Comparison of ENCODE assay signal across 33 cellular contexts in the genomic region with DNA sequence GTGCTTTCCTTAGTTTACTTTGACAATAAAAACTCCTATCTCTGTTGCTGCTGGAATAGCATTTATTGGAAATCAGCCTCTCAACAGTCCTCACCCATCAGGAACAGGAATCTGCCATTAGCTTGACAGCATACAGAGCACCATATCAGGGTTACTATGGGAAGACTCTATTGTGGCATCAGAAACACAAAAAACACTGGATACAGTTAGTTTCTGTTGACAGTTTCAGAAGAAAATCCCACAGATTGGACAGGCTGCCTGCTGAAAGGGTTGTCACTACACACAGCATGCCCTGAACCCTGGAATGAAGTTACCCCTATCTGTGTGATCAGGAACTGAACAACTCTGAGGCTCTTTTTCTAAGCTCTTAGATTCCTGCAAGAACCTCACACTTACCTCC.
DNase-seq lines count a peak whose midpoint lies in the region; ATAC-seq and TF ChIP-seq lines count a peak whose summit lies in the region.
"Had no signal": no experiment of that assay in that cellular context is flagged by ENCODE, and none has a peak within 500 bp of the region (broad histone marks: within the 10 kb centered on the region; RNA-seq: fewer than 3 reads in every experiment).

No MANE protein-coding gene starts in this region.

- H3K27me3 Mint-ChIP-seq in neural progenitor cell (ENCODE audit: insufficient read depth, low read depth) = peaks cover 2% of the 10 kb centered on the region
- H3K27me3 Mint-ChIP-seq: B cell; CD4-positive, alpha-beta memory T cell; CD4-positive, alpha-beta T cell; CD4-positive, CD25-positive, alpha-beta regulatory T cell had no signal

- no peak for TF ChIP-seq RAD21 in neural cell (conservative IDR thresholded peaks at IDR 0.05)

- H3K4me1 ChIP-seq in neural progenitor cell = no peaks in the 10 kb centered on the region
- H3K4me1 ChIP-seq: A549; BLaER1; BLaER1 treated with 17β-estradiol and CSF1 and Interleukin-3, amounts not matched to agents 10 nM and 100 nM; Caco-2 had no signal

- H3K4me2 ChIP-seq in neural cell (ENCODE audit: low read length) (no peak overlapping the region), neural progenitor cell (no peak overlapping the region)
- H3K4me2 ChIP-seq: A549; BLaER1; BLaER1 treated with 17β-estradiol and CSF1 and Interleukin-3, amounts not matched to agents 10 nM and 100 nM had no signal

- peak; percentile 1 for DNase-seq in myocyte (ENCODE audit: low read depth)
- DNase-seq in neural progenitor cell (ENCODE audit: low spot score) = no peak
- no peak for DNase-seq in stimulated activated CD4-positive, alpha-beta T cell treated with anti-CD3 and anti-CD28 coated beads, Interleukin-2, amount 100 ng/mL, for 24 hours
- DNase-seq in cerebellum (ENCODE audit: low spot score) = no peak
- DNase-seq: 8988T; ACHN; AML-193; BE2C; C1 segment of cervical spinal cord; Caco-2; Calu3; CD4-positive, alpha-beta memory T cell; CD4-positive, alpha-beta T cell; CD4-positive, CD25-positive, alpha-beta regulatory T cell; CD8-positive, alpha-beta memory T cell; CD8-positive, alpha-beta T cell; COR-L47; DMS 273 treated with DMSO at 0.1 percent for 48 hours; DMS153; DMS53; DMS79; DMS79 treated with DMSO at 0.1 percent for 48 hours; DND-41; EL had no signal

- H3K9me3 Mint-ChIP-seq in neural progenitor cell = no peaks in the 10 kb centered on the region

- H3K27ac ChIP-seq in neural cell (ENCODE audit: low read length) (no peak overlapping the region), neural progenitor cell (no peak overlapping the region)
- H3K27ac ChIP-seq: 22Rv1; A549; BLaER1; BLaER1 treated with 17β-estradiol and CSF1 and Interleukin-3, amounts not matched to agents 10 nM and 100 nM; C4-2B had no signal

- H3K4me3 Mint-ChIP-seq in neural progenitor cell = no peak overlapping the region
- H3K4me3 Mint-ChIP-seq: B cell; CD14-positive monocyte; CD4-positive, alpha-beta memory T cell; CD4-positive, alpha-beta T cell; CD4-positive, CD25-positive, alpha-beta regulatory T cell; CD8-positive, alpha-beta memory T cell; CD8-positive, alpha-beta T cell had no signal

- no peak overlapping the region for H3K27ac Mint-ChIP-seq in neural progenitor cell
- H3K27ac Mint-ChIP-seq: B cell; CD14-positive monocyte; CD4-positive, alpha-beta T cell; CD4-positive, CD25-positive, alpha-beta regulatory T cell; CD8-positive, alpha-beta memory T cell; CD8-positive, alpha-beta T cell had no signal

- H4K20me1 ChIP-seq in neural cell (ENCODE audit: insufficient read depth) (no peaks in the 10 kb centered on the region), neural progenitor cell (ENCODE audit: low read depth) (no peaks in the 10 kb centered on the region)
- H4K20me1 ChIP-seq: BLaER1; BLaER1 treated with 17β-estradiol and CSF1 and Interleukin-3, amounts not matched to agents 10 nM and 100 nM had no signal

- H3K9ac ChIP-seq in neural cell (ENCODE audit: low read length) (no peak overlapping the region), neural progenitor cell (no peak overlapping the region)
- H3K9ac ChIP-seq: BLaER1; BLaER1 treated with 17β-estradiol and CSF1 and Interleukin-3, amounts not matched to agents 10 nM and 100 nM had no signal

- no peaks in the 10 kb centered on the region for H3K9me3 ChIP-seq in neural cell (ENCODE audit: low read length)
- no peaks in the 10 kb centered on the region for H3K9me3 ChIP-seq in neural progenitor cell (ENCODE audit: low read depth)
- H3K9me3 ChIP-seq: A549; BE2C; BLaER1; BLaER1 treated with 17β-estradiol and CSF1 and Interleukin-3, amounts not matched to agents 10 nM and 100 nM; Caco-2 had no signal

- no peaks in the 10 kb centered on the region for H3K4me1 Mint-ChIP-seq in neural progenitor cell
- H3K4me1 Mint-ChIP-seq: B cell; CD14-positive monocyte; CD4-positive, alpha-beta memory T cell; CD4-positive, CD25-positive, alpha-beta regulatory T cell; CD8-positive, alpha-beta memory T cell had no signal

- H3F3A ChIP-seq in neural cell (ENCODE audit: insufficient read depth, low read length, poor library complexity, severe bottlenecking) = no peaks in the 10 kb centered on the region
- H3F3A ChIP-seq in neural progenitor cell (ENCODE audit: low read depth) = no peaks in the 10 kb centered on the region

- H3K4me3 ChIP-seq in neural cell (ENCODE audit: low read length) = no peak overlapping the region
- no peak overlapping the region for H3K4me3 ChIP-seq in neural progenitor cell
- H3K4me3 ChIP-seq: A549; BLaER1; BLaER1 treated with 17β-estradiol and CSF1 and Interleukin-3, amounts not matched to agents 10 nM and 100 nM had no signal

- H3K36me3 Mint-ChIP-seq in neural progenitor cell = no peaks in the 10 kb centered on the region
- H3K36me3 Mint-ChIP-seq: CD14-positive monocyte; CD4-positive, alpha-beta memory T cell; CD4-positive, CD25-positive, alpha-beta regulatory T cell; CD8-positive, alpha-beta T cell had no signal

- H3K36me3 ChIP-seq in neural cell (ENCODE audit: insufficient read depth, low read length) (peaks cover 4% of the 10 kb centered on the region), neural progenitor cell (no peaks in the 10 kb centered on the region)
- H3K36me3 ChIP-seq: BE2C; BLaER1; BLaER1 treated with 17β-estradiol and CSF1 and Interleukin-3, amounts not matched to agents 10 nM and 100 nM had no signal

- H3K27me3 ChIP-seq in neural cell (ENCODE audit: insufficient read depth, low read depth, low read length) (no peaks in the 10 kb centered on the region), neural progenitor cell (no peaks in the 10 kb centered on the region)
- H3K27me3 ChIP-seq: BE2C; BLaER1; BLaER1 treated with 17β-estradiol and CSF1 and Interleukin-3, amounts not matched to agents 10 nM and 100 nM had no signal

- H3K79me2 ChIP-seq in neural cell (replicated peaks; ENCODE audit: insufficient read depth, low read length) (no peaks in the 10 kb centered on the region), neural progenitor cell (ENCODE audit: low read depth) (no peaks in the 10 kb centered on the region)

- H2AFZ ChIP-seq in neural cell (ENCODE audit: low read depth, low read length) = no peak overlapping the region
- H2AFZ ChIP-seq in neural progenitor cell (replicated peaks) = peak overlapping the region; percentile 34

- TF ChIP-seq CTCF in neural cell (IDR thresholded peaks at IDR 0.05; ENCODE audit: poor library complexity, severe bottlenecking) (peak; percentile 33), neural progenitor cell (IDR thresholded peaks at IDR 0.05) (no peak)

- no peaks in the 10 kb centered on the region for H3K9me2 ChIP-seq in neural cell (ENCODE audit: insufficient read depth, low read length)

- peak; percentile 83 for TF ChIP-seq EP300 in neural cell (conservative IDR thresholded peaks at IDR 0.05; ENCODE audit: poor library complexity, severe bottlenecking)

- ATAC-seq in HG02840 (IDR thresholded peaks at IDR 0.05; ENCODE audit: low FRiP score, unreplicated experiment) = no peak
- ATAC-seq: A549; CD8-positive, alpha-beta T cell had no signal

TF ChIP-seq in neural cell, 6 proteins besides CTCF, POLR2A, EP300 and RAD21:
- TF ChIP-seq POLR2AphosphoS5 (IDR thresholded peaks at IDR 0.05) (peak; percentile 60), EZH2 (IDR thresholded peaks at IDR 0.05; ENCODE audit: borderline replicate concordance, insufficient read depth, low read length, poor library complexity, severe bottlenecking) (no peak), TAF1 (IDR thresholded peaks at IDR 0.05; ENCODE audit: low read depth) (no peak)
- TF ChIP-seq, protein P1, sequence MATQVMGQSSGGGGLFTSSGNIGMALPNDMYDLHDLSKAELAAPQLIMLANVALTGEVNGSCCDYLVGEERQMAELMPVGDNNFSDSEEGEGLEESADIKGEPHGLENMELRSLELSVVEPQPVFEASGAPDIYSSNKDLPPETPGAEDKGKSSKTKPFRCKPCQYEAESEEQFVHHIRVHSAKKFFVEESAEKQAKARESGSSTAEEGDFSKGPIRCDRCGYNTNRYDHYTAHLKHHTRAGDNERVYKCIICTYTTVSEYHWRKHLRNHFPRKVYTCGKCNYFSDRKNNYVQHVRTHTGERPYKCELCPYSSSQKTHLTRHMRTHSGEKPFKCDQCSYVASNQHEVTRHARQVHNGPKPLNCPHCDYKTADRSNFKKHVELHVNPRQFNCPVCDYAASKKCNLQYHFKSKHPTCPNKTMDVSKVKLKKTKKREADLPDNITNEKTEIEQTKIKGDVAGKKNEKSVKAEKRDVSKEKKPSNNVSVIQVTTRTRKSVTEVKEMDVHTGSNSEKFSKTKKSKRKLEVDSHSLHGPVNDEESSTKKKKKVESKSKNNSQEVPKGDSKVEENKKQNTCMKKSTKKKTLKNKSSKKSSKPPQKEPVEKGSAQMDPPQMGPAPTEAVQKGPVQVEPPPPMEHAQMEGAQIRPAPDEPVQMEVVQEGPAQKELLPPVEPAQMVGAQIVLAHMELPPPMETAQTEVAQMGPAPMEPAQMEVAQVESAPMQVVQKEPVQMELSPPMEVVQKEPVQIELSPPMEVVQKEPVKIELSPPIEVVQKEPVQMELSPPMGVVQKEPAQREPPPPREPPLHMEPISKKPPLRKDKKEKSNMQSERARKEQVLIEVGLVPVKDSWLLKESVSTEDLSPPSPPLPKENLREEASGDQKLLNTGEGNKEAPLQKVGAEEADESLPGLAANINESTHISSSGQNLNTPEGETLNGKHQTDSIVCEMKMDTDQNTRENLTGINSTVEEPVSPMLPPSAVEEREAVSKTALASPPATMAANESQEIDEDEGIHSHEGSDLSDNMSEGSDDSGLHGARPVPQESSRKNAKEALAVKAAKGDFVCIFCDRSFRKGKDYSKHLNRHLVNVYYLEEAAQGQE (IDR thresholded peaks at IDR 0.05; ENCODE audit: borderline replicate concordance) = peak; percentile 51
